In the genomic region with DNA sequence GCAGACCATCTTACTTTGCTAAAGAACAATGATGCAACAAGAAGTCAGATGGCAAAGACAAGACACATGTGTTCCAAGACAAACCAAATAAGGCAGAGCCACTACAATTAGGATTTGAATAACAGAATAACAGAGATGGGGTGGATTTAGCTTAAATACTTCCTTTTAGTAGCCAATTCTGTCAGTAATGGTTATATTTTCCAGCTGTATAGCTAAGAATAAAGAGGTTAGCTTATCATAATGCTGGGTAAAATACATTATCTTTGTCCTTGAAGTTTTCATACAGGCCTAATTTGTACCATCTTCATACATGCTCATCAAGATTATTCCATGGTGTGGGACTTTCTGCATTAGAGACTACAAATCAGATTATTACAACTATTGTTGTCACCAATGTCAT, we compare ENCODE assay signal across 25 cellular contexts. TPM values are rescaled to one million over a fixed set of nuclear protein-coding genes. Genes with fewer than 3 reads are reported as not detected.
DNase-seq lines count a peak whose midpoint lies in the region; ATAC-seq, FAIRE-seq and TF ChIP-seq lines count a peak whose summit lies in the region.
"Had no signal": no experiment of that assay in that cellular context is flagged by ENCODE, and none has a peak within 500 bp of the region (broad histone marks: within the 10 kb centered on the region; RNA-seq: fewer than 3 reads in every experiment).

No MANE protein-coding gene starts in this region.

- H3K27ac Mint-ChIP-seq in GM23338 (no peak overlapping the region), progenitor cell of endocrine pancreas (no peak overlapping the region)
- H3K27ac Mint-ChIP-seq: B cell; CD8-positive, alpha-beta T cell; IgD-negative memory B cell had no signal

- H3K27me3 ChIP-seq in GM23338 (ENCODE audit: insufficient read depth) (no peaks in the 10 kb centered on the region), skeletal muscle tissue (ENCODE audit: control insufficient read depth in 3 of 3, insufficient read depth in 3 of 3, low read length in 3 of 3) (no peaks in the 10 kb centered on the region)
- H3K27me3 ChIP-seq: BLaER1 treated with 17β-estradiol and CSF1 and Interleukin-3, amounts not matched to agents 10 nM and 100 nM had no signal

- H3K4me1 ChIP-seq in GM23338 (ENCODE audit: insufficient read depth), result no peaks in the 10 kb centered on the region
- H3K4me1 ChIP-seq in skeletal muscle tissue (ENCODE audit: control insufficient read depth in 3 of 3, insufficient read depth in 3 of 3, low read length in 3 of 3), result peaks cover 0 to 4% (median 2%) of the 10 kb centered on the region in 3 donors

- no peak overlapping the region for H3K9ac ChIP-seq in skeletal muscle tissue (ENCODE audit: low read depth in 1 of 3, low read length in 3 of 3)
- H3K9ac ChIP-seq: BLaER1 treated with 17β-estradiol and CSF1 and Interleukin-3, amounts not matched to agents 10 nM and 100 nM; GM23248 had no signal

- H3K4me2 ChIP-seq in GM23338, result no peak overlapping the region
- H3K4me2 ChIP-seq: BLaER1 treated with 17β-estradiol and CSF1 and Interleukin-3, amounts not matched to agents 10 nM and 100 nM had no signal

- no peaks in the 10 kb centered on the region for H3F3A ChIP-seq in GM23338 (replicated peaks; ENCODE audit: low read depth)

- no peaks in the 10 kb centered on the region for H3K9me3 Mint-ChIP-seq in GM23338
- no peaks in the 10 kb centered on the region for H3K9me3 Mint-ChIP-seq in progenitor cell of endocrine pancreas (ENCODE audit: low read depth)
- H3K9me3 Mint-ChIP-seq: CD8-positive, alpha-beta T cell; IgD-negative memory B cell had no signal

- H2AFZ ChIP-seq in GM23338, result 0 out of 2 replicates have a peak overlapping the region, but pooled peaks have one; percentile 24
- H2AFZ ChIP-seq: GM23248 had no signal

- H3K9me3 ChIP-seq in skeletal muscle tissue (ENCODE audit: control insufficient read depth in 3 of 3, low read length in 3 of 3), result no peaks in the 10 kb centered on the region
- H3K9me3 ChIP-seq: BLaER1 treated with 17β-estradiol and CSF1 and Interleukin-3, amounts not matched to agents 10 nM and 100 nM had no signal

- H3K4me1 Mint-ChIP-seq in GM23338 (no peaks in the 10 kb centered on the region), progenitor cell of endocrine pancreas (ENCODE audit: low read depth) (peaks cover 55% of the 10 kb centered on the region)
- H3K4me1 Mint-ChIP-seq: B cell, IgD-negative memory B cell had no signal

- FAIRE-seq in D721Med (lab: Jason Lieb, UNC), result no peak
- FAIRE-seq: GM12878, GM19239, H54, HepG2 had no signal

- no peaks in the 10 kb centered on the region for H3K27me3 Mint-ChIP-seq in GM23338 (ENCODE audit: insufficient read depth, low read depth, poor library complexity)
- no peaks in the 10 kb centered on the region for H3K27me3 Mint-ChIP-seq in progenitor cell of endocrine pancreas

- H3K36me3 ChIP-seq in GM23338 (ENCODE audit: insufficient read depth) (no peaks in the 10 kb centered on the region), skeletal muscle tissue (ENCODE audit: control insufficient read depth in 3 of 3, insufficient read depth in 3 of 3, low read length in 3 of 3) (no peaks in the 10 kb centered on the region)
- H3K36me3 ChIP-seq: BLaER1 treated with 17β-estradiol and CSF1 and Interleukin-3, amounts not matched to agents 10 nM and 100 nM had no signal

- no peak for ATAC-seq in GM23338
- no peak for ATAC-seq in SK-N-SH treated with all-trans-retinoic acid at 6 μM for 48 hours
- ATAC-seq: CD8-positive, alpha-beta T cell; GM12878; HepG2 had no signal

- H3K36me3 Mint-ChIP-seq in GM23338 (ENCODE audit: low read depth) (no peaks in the 10 kb centered on the region), progenitor cell of endocrine pancreas (ENCODE audit: insufficient read depth) (no peaks in the 10 kb centered on the region)
- H3K36me3 Mint-ChIP-seq: CD8-positive, alpha-beta T cell; IgD-negative memory B cell had no signal

- DNase-seq in GM23338 (ENCODE audit: low spot score) (no peak), fibroblast of the aortic adventitia (ENCODE audit: low read depth) (peak; percentile 13), NCI-H1436 treated with DMSO at 0.1 percent for 48 hours (lab: John Stamatoyannopoulos, UW) (no peak), D721Med (ENCODE audit: insufficient read length, low spot score) (no peak), medulla oblongata (ENCODE audit: extremely low spot score) (no peak), progenitor cell of endocrine pancreas (ENCODE audit: low spot score, unreplicated experiment) (no peak)
- DNase-seq: 8988T; Calu3; CD8-positive, alpha-beta T cell; DMS 273 treated with DMSO at 0.1 percent for 48 hours; DMS53; DND-41; EL; GM23248; HCEC 1CT had no signal

- H3K79me2 ChIP-seq in GM23338 (replicated peaks; ENCODE audit: insufficient read depth), result no peaks in the 10 kb centered on the region

- no peaks in the 10 kb centered on the region for H4K20me1 ChIP-seq in GM23338 (replicated peaks; ENCODE audit: insufficient read depth)
- H4K20me1 ChIP-seq: BLaER1 treated with 17β-estradiol and CSF1 and Interleukin-3, amounts not matched to agents 10 nM and 100 nM had no signal

- no peak for TF ChIP-seq CTCF in GM23338 (conservative IDR thresholded peaks at IDR 0.05; ENCODE audit: low read depth in 2 of 2)
- no peak for TF ChIP-seq CTCF in fibroblast of the aortic adventitia (IDR thresholded peaks at IDR 0.05; ENCODE audit: insufficient read depth, low read length)
- no peak for TF ChIP-seq CTCF in D721Med (IDR thresholded peaks at IDR 0.05; ENCODE audit: insufficient read depth, missing control alignments)
- no peak for TF ChIP-seq CTCF in progenitor cell of endocrine pancreas (IDR thresholded peaks at IDR 0.05; ENCODE audit: unreplicated experiment)

- H3K27ac ChIP-seq in GM23338 (ENCODE audit: low read depth) (no peak overlapping the region), skeletal muscle tissue (ENCODE audit: low read depth, low read length) (peak overlapping the region; percentile 21)
- H3K27ac ChIP-seq: BLaER1 treated with 17β-estradiol and CSF1 and Interleukin-3, amounts not matched to agents 10 nM and 100 nM; GM23248 had no signal

- H3K4me3 ChIP-seq in GM23338 (no peak overlapping the region), fibroblast of the aortic adventitia (ENCODE audit: low read depth, low read length) (no peak overlapping the region), skeletal muscle tissue (ENCODE audit: low read length in 3 of 3) (no peak overlapping the region)
- H3K4me3 ChIP-seq: BLaER1 treated with 17β-estradiol and CSF1 and Interleukin-3, amounts not matched to agents 10 nM and 100 nM; GM12878; GM23248 had no signal

- H3K9me2 ChIP-seq in GM23338 (ENCODE audit: insufficient read depth), result no peaks in the 10 kb centered on the region

- H3K4me3 Mint-ChIP-seq in GM23338, result no peak overlapping the region
- no peak overlapping the region for H3K4me3 Mint-ChIP-seq in progenitor cell of endocrine pancreas (ENCODE audit: low read depth)
- H3K4me3 Mint-ChIP-seq: B cell; CD8-positive, alpha-beta T cell; IgD-negative memory B cell had no signal

TF ChIP-seq in SK-N-SH treated with all-trans-retinoic acid at 6 μM for 48 hours, 23 proteins besides CTCF, POLR2A, EP300 and RAD21 (continues in another document):
- TF ChIP-seq, protein P1, sequence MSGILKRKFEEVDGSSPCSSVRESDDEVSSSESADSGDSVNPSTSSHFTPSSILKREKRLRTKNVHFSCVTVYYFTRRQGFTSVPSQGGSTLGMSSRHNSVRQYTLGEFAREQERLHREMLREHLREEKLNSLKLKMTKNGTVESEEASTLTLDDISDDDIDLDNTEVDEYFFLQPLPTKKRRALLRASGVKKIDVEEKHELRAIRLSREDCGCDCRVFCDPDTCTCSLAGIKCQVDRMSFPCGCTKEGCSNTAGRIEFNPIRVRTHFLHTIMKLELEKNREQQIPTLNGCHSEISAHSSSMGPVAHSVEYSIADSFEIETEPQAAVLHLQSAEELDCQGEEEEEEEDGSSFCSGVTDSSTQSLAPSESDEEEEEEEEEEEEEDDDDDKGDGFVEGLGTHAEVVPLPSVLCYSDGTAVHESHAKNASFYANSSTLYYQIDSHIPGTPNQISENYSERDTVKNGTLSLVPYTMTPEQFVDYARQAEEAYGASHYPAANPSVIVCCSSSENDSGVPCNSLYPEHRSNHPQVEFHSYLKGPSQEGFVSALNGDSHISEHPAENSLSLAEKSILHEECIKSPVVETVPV (CRISPR knock-in tag; IDR thresholded peaks at IDR 0.05), result 0 out of 2 replicates have a peak, but pooled peaks have one; percentile 37
- TF ChIP-seq, protein P2, sequence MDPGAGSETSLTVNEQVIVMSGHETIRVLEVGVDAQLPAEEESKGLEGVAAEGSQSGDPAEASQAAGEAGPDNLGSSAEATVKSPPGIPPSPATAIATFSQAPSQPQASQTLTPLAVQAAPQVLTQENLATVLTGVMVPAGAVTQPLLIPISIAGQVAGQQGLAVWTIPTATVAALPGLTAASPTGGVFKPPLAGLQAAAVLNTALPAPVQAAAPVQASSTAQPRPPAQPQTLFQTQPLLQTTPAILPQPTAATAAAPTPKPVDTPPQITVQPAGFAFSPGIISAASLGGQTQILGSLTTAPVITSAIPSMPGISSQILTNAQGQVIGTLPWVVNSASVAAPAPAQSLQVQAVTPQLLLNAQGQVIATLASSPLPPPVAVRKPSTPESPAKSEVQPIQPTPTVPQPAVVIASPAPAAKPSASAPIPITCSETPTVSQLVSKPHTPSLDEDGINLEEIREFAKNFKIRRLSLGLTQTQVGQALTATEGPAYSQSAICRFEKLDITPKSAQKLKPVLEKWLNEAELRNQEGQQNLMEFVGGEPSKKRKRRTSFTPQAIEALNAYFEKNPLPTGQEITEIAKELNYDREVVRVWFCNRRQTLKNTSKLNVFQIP (CRISPR knock-in tag; IDR thresholded peaks at IDR 0.05; ENCODE audit: borderline replicate concordance, low read depth), result no peak
- TF ChIP-seq ZNF8 (CRISPR knock-in tag; IDR thresholded peaks at IDR 0.05), result 0 out of 2 replicates have a peak, but pooled peaks have one; percentile 55
- peak; percentile 91 for TF ChIP-seq TCF4 (CRISPR knock-in tag; IDR thresholded peaks at IDR 0.05; ENCODE audit: borderline replicate concordance)
- TF ChIP-seq RARB (CRISPR knock-in tag; IDR thresholded peaks at IDR 0.05), result no peak

RNA-seq across cellular contexts. Expression of a gene that starts 37.6 kb away (rescaled TPM):
- 108 and 111 TPM in 2 replicates for total RNA-seq in GM23338 (2014; rRNA removed; shearing (Covaris generic))
- polyA plus RNA-seq in GM23338 (2016; fragmentation: Nextera tagmentation; extraction: Ambion mirVana), result 10.3 and 12.4 TPM in 2 replicates
- total RNA-seq in fibroblast of the aortic adventitia (ENCODE audit: low replicate concordance), result 1.9 and 16.8 TPM in 2 replicates
- total RNA-seq in skeletal muscle tissue, result 15.1 TPM
- total RNA-seq in progenitor cell of endocrine pancreas, result 163 and 166 TPM in 2 replicates
- total RNA-seq: CD8-positive, alpha-beta T cell; G401 had no signal
- polyA plus RNA-seq: IgD-negative memory B cell had no signal
